24 cellular contexts compared by ENCODE assay signal in the genomic region with DNA sequence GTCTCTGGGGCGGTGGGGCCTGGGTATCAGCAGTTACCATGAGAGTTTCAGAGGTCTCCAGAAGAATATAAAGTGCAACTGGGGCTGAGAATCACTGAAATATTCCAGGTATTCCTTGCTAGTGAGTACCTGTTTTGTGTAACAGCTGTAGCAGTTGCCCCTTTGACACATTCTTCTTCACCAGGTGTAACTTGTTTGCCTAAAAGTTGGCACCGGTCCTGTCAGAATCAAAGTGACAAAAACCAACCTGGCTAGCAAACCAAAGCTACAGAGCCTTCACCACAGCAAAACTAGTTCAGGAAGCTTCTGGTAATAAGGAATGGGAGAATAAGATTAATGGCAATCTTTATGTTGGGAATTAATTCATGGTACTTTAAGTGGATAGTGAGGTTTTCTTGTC.
A peak's percentile ranks its signal among the peaks of the same experiment; 100 is the strongest.
DNase-seq lines count a peak whose midpoint lies in the region; ATAC-seq and TF ChIP-seq lines count a peak whose summit lies in the region.
"Had no signal": no experiment of that assay in that cellular context is flagged by ENCODE, and none has a peak within 500 bp of the region (broad histone marks: within the 10 kb centered on the region; RNA-seq: fewer than 3 reads in every experiment).

No MANE protein-coding gene starts in this region.

- no peaks in the 10 kb centered on the region for H3K9me3 Mint-ChIP-seq in GM23338

- H3K4me3 Mint-ChIP-seq in GM23338: no peak overlapping the region
- H3K4me3 Mint-ChIP-seq: CD4-positive, CD25-positive, alpha-beta regulatory T cell; T-helper 17 cell had no signal

- H3K27ac ChIP-seq in GM23338 (ENCODE audit: low read depth) (no peak overlapping the region), colonic mucosa (no peak overlapping the region)
- H3K27ac ChIP-seq: KMS-11, PC-9, RWPE1, SK-N-MC had no signal

- no peaks in the 10 kb centered on the region for H3K9me2 ChIP-seq in GM23338 (ENCODE audit: insufficient read depth)

- no peaks in the 10 kb centered on the region for H4K20me1 ChIP-seq in GM23338 (replicated peaks; ENCODE audit: insufficient read depth)

- intact Hi-C loops in colonic mucosa (cut with DNase I): no loop called here

- H3K79me2 ChIP-seq in GM23338 (replicated peaks; ENCODE audit: insufficient read depth): no peaks in the 10 kb centered on the region

- H3K9ac ChIP-seq in colonic mucosa (ENCODE audit: low read depth in 2 of 2, low read length in 2 of 2): no peak overlapping the region
- H3K9ac ChIP-seq: KMS-11 had no signal

- H3K27ac Mint-ChIP-seq in GM23338: no peak overlapping the region
- H3K27ac Mint-ChIP-seq: CD4-positive, CD25-positive, alpha-beta regulatory T cell; T-helper 17 cell had no signal

- H3K27me3 Mint-ChIP-seq in GM23338 (ENCODE audit: insufficient read depth, low read depth, poor library complexity): no peaks in the 10 kb centered on the region
- H3K27me3 Mint-ChIP-seq: CD4-positive, CD25-positive, alpha-beta regulatory T cell; T-helper 17 cell had no signal

- no peak overlapping the region for H3K4me2 ChIP-seq in GM23338
- H3K4me2 ChIP-seq: KMS-11, PC-9 had no signal

- no peaks in the 10 kb centered on the region for H3K9me3 ChIP-seq in colonic mucosa
- H3K9me3 ChIP-seq: BE2C had no signal

- H3K36me3 ChIP-seq in GM23338 (ENCODE audit: insufficient read depth) (no peaks in the 10 kb centered on the region), colonic mucosa (no peaks in the 10 kb centered on the region)
- H3K36me3 ChIP-seq: BE2C had no signal

- no peaks in the 10 kb centered on the region for H3F3A ChIP-seq in GM23338 (replicated peaks; ENCODE audit: low read depth)

- DNase-seq in NCI-H2107 treated with DMSO at 0.1 percent for 48 hours (lab: John Stamatoyannopoulos, UW; ENCODE audit: unreplicated experiment) (peak; percentile 69), NCI-H2107 (lab: John Stamatoyannopoulos, UW) (no peak), GM23338 (ENCODE audit: low spot score) (peak; percentile 2), NCI-H69 (lab: John Stamatoyannopoulos, UW) (peak; percentile 88), left lobe of liver (ENCODE audit: low spot score) (no peak), colonic mucosa (no peak)
- no peak for DNase-seq in activated effector memory CD4-positive, alpha-beta T cell treated with anti-CD3 and anti-CD28 coated beads, Interleukin-2, amount 50 U/mL, for 16 hours
- DNase-seq: BE2C; CD4-positive, CD25-positive, alpha-beta regulatory T cell; DMS 273 treated with DMSO at 0.1 percent for 48 hours; GF-D8; IMR-90; NCI-H1417; NCI-H187 treated with DMSO at 0.1 percent for 48 hours; NCI-H2227 treated with DMSO at 0.1 percent for 48 hours; NCI-H524; SHP77 treated with DMSO at 0.1 percent for 48 hours; SW 1271; T-helper 17 cell had no signal

- no peak for ATAC-seq in GM23338
- peak; percentile 52 for ATAC-seq in left lobe of liver
- ATAC-seq in HG03196 (IDR thresholded peaks at IDR 0.05; ENCODE audit: unreplicated experiment): no peak
- ATAC-seq: T-helper 17 cell had no signal

- H2AFZ ChIP-seq in GM23338: no peak overlapping the region
- H2AFZ ChIP-seq: PC-9 had no signal

- no peak for TF ChIP-seq CTCF in GM23338 (conservative IDR thresholded peaks at IDR 0.05; ENCODE audit: low read depth in 2 of 2)
- no peak for TF ChIP-seq CTCF in colonic mucosa (IDR thresholded peaks at IDR 0.05)

- H3K4me3 ChIP-seq in GM23338: no peak overlapping the region
- no peak overlapping the region for H3K4me3 ChIP-seq in colonic mucosa
- H3K4me3 ChIP-seq: PC-9, SK-N-MC had no signal

- peaks cover 17% of the 10 kb centered on the region; the same call in 2 of the 3 replicates for H3K4me1 Mint-ChIP-seq in GM23338
- H3K4me1 Mint-ChIP-seq: CD4-positive, CD25-positive, alpha-beta regulatory T cell; T-helper 17 cell had no signal

- H3K36me3 Mint-ChIP-seq in GM23338 (ENCODE audit: low read depth): no peaks in the 10 kb centered on the region
- H3K36me3 Mint-ChIP-seq: CD4-positive, CD25-positive, alpha-beta regulatory T cell had no signal

- peaks cover 7% of the 10 kb centered on the region; the same call in 1 of the 2 replicates for H3K4me1 ChIP-seq in GM23338 (ENCODE audit: insufficient read depth)
- no peaks in the 10 kb centered on the region for H3K4me1 ChIP-seq in colonic mucosa

- H3K27me3 ChIP-seq in GM23338 (ENCODE audit: insufficient read depth): no peaks in the 10 kb centered on the region
- no peaks in the 10 kb centered on the region for H3K27me3 ChIP-seq in colonic mucosa
- H3K27me3 ChIP-seq: BE2C had no signal

TF ChIP-seq in GM23338, 12 proteins besides CTCF, POLR2A, EP300 and RAD21:
- TF ChIP-seq CREB1 (CRISPR knock-in tag; IDR thresholded peaks at IDR 0.05; ENCODE audit: low read depth): no peak
- TF ChIP-seq, protein P1, sequence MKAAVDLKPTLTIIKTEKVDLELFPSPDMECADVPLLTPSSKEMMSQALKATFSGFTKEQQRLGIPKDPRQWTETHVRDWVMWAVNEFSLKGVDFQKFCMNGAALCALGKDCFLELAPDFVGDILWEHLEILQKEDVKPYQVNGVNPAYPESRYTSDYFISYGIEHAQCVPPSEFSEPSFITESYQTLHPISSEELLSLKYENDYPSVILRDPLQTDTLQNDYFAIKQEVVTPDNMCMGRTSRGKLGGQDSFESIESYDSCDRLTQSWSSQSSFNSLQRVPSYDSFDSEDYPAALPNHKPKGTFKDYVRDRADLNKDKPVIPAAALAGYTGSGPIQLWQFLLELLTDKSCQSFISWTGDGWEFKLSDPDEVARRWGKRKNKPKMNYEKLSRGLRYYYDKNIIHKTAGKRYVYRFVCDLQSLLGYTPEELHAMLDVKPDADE (IDR thresholded peaks at IDR 0.05): no peak
- no peak for TF ChIP-seq EZH2phosphoT487 (IDR thresholded peaks at IDR 0.05; ENCODE audit: unreplicated experiment)
- TF ChIP-seq POLR2AphosphoS5 (IDR thresholded peaks at IDR 0.05; ENCODE audit: low read depth): no peak
- no peak for TF ChIP-seq EZH2 (IDR thresholded peaks at IDR 0.05; ENCODE audit: low read depth, unreplicated experiment)
- TF ChIP-seq, protein P2, sequence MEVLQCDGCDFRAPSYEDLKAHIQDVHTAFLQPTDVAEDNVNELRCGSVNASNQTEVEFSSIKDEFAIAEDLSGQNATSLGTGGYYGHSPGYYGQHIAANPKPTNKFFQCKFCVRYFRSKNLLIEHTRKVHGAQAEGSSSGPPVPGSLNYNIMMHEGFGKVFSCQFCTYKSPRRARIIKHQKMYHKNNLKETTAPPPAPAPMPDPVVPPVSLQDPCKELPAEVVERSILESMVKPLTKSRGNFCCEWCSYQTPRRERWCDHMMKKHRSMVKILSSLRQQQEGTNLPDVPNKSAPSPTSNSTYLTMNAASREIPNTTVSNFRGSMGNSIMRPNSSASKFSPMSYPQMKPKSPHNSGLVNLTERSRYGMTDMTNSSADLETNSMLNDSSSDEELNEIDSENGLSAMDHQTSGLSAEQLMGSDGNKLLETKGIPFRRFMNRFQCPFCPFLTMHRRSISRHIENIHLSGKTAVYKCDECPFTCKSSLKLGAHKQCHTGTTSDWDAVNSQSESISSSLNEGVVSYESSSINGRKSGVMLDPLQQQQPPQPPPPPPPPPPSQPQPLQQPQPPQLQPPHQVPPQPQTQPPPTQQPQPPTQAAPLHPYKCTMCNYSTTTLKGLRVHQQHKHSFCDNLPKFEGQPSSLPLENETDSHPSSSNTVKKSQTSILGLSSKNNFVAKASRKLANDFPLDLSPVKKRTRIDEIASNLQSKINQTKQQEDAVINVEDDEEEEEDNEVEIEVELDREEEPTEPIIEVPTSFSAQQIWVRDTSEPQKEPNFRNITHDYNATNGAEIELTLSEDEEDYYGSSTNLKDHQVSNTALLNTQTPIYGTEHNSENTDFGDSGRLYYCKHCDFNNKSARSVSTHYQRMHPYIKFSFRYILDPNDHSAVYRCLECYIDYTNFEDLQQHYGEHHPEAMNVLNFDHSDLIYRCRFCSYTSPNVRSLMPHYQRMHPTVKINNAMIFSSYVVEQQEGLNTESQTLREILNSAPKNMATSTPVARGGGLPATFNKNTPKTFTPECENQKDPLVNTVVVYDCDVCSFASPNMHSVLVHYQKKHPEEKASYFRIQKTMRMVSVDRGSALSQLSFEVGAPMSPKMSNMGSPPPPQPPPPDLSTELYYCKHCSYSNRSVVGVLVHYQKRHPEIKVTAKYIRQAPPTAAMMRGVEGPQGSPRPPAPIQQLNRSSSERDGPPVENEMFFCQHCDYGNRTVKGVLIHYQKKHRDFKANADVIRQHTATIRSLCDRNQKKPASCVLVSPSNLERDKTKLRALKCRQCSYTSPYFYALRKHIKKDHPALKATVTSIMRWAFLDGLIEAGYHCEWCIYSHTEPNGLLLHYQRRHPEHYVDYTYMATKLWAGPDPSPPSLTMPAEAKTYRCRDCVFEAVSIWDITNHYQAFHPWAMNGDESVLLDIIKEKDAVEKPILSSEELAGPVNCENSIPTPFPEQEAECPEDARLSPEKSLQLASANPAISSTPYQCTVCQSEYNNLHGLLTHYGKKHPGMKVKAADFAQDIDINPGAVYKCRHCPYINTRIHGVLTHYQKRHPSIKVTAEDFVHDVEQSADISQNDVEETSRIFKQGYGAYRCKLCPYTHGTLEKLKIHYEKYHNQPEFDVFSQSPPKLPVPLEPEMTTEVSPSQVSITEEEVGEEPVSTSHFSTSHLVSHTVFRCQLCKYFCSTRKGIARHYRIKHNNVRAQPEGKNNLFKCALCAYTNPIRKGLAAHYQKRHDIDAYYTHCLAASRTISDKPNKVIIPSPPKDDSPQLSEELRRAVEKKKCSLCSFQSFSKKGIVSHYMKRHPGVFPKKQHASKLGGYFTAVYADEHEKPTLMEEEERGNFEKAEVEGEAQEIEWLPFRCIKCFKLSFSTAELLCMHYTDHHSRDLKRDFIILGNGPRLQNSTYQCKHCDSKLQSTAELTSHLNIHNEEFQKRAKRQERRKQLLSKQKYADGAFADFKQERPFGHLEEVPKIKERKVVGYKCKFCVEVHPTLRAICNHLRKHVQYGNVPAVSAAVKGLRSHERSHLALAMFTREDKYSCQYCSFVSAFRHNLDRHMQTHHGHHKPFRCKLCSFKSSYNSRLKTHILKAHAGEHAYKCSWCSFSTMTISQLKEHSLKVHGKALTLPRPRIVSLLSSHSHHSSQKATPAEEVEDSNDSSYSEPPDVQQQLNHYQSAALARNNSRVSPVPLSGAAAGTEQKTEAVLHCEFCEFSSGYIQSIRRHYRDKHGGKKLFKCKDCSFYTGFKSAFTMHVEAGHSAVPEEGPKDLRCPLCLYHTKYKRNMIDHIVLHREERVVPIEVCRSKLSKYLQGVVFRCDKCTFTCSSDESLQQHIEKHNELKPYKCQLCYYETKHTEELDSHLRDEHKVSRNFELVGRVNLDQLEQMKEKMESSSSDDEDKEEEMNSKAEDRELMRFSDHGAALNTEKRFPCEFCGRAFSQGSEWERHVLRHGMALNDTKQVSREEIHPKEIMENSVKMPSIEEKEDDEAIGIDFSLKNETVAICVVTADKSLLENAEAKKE (CRISPR knock-in tag; IDR thresholded peaks at IDR 0.05): no peak
- no peak for TF ChIP-seq ZNF331 (CRISPR knock-in tag; IDR thresholded peaks at IDR 0.05; ENCODE audit: low read depth)
TF ChIP-seq in GM23338: peak in this region for 0.

Comparison
In these comparisons a context has a peak if more than half of its experiments do, and no peak if none do; other contexts are left out.
1. DNase-seq: peak in NCI-H2107 treated with DMSO at 0.1 percent for 48 hours (single experiment), GM23338 (single experiment) and NCI-H69 (single experiment); none in NCI-H2107 (single experiment), left lobe of liver (single experiment), colonic mucosa (single experiment) and activated effector memory CD4-positive, alpha-beta T cell treated with anti-CD3 and anti-CD28 coated beads, Interleukin-2, amount 50 U/mL, for 16 hours (single experiment).